8 cellular contexts compared by ENCODE assay signal in genomic region chr6:112252571-112253504, GRCh38. TPM values are rescaled to one million over a fixed set of nuclear protein-coding genes. Genes with fewer than 3 reads are reported as not detected.
A peak's percentile ranks its signal among the peaks of the same experiment; 100 is the strongest.
DNase-seq lines count a peak whose midpoint lies in the region; ATAC-seq and TF ChIP-seq lines count a peak whose summit lies in the region.

No MANE protein-coding gene starts in this region.

- no peaks in the 10 kb centered on the region for H3K9me3 ChIP-seq in trophoblast cell (ENCODE audit: insufficient read depth, low read depth, low read length)

- no peak overlapping the region for H3K18ac ChIP-seq in trophoblast cell (ENCODE audit: low read length)

- no peak overlapping the region for H3K14ac ChIP-seq in trophoblast cell (ENCODE audit: low read length)

- H3K4me3 ChIP-seq in foreskin fibroblast (ENCODE audit: low read depth in 1 of 2, low read length in 2 of 2) (peak overlapping the region; percentile 67 to 95), trophoblast cell (ENCODE audit: low read depth, low read length) (no peak overlapping the region)

- H3K4me2 ChIP-seq in trophoblast cell (ENCODE audit: low read length) = peak overlapping the region; percentile 88

- no peaks in the 10 kb centered on the region for H3K79me2 ChIP-seq in trophoblast cell (ENCODE audit: control insufficient read depth, insufficient read depth, low read length, poor library complexity)

- H3K23ac ChIP-seq in trophoblast cell (ENCODE audit: low read length) = no peak overlapping the region

- H4K12ac ChIP-seq in trophoblast cell (ENCODE audit: low read depth, low read length) = no peak overlapping the region

- H2BK12ac ChIP-seq in trophoblast cell (ENCODE audit: low read length) = no peak overlapping the region

- H2AFZ ChIP-seq in trophoblast cell (ENCODE audit: insufficient read depth, low read length, poor library complexity) = no peak overlapping the region

- H3K79me1 ChIP-seq in trophoblast cell (ENCODE audit: low read length) = no peaks in the 10 kb centered on the region

- no peak overlapping the region for H4K91ac ChIP-seq in trophoblast cell (ENCODE audit: low read depth, low read length)

- H3K4ac ChIP-seq in trophoblast cell (ENCODE audit: low read depth, low read length) = no peak overlapping the region

- peaks cover 3 to 10% of the 10 kb centered on the region in 2 experiments for H3K4me1 ChIP-seq in trophoblast cell (ENCODE audit: control insufficient read depth in 1 of 2, insufficient read depth in 2 of 2, low read length in 2 of 2)

- WGBS in trophoblast cell (ENCODE audit: extremely low coverage, insufficient coverage, insufficient read length) = no CpG with 5 or more reads among the region's 2 CpGs

- ATAC-seq in HG02970 (IDR thresholded peaks at IDR 0.05; ENCODE audit: low FRiP score, unreplicated experiment) (no peak), HG02623 (IDR thresholded peaks at IDR 0.05; ENCODE audit: unreplicated experiment) (no peak), HG03135 (IDR thresholded peaks at IDR 0.05; ENCODE audit: unreplicated experiment) (no peak)

- POLR2A ChIA-PET in RWPE1 (lab: Yijun Ruan, JAX; ENCODE audit: low non-redundant PET) = no interaction called here

- H2BK5ac ChIP-seq in trophoblast cell (ENCODE audit: low read depth, low read length, poor library complexity) = no peak overlapping the region

- CTCF ChIA-PET in RWPE1 (lab: Yijun Ruan, JAX) = no interaction called here

- H3K27ac ChIP-seq in RWPE1 = peak overlapping the region; percentile 76
- no peak overlapping the region for H3K27ac ChIP-seq in trophoblast cell (ENCODE audit: low read depth, low read length)

- TF ChIP-seq CTCF in RWPE1 (conservative IDR thresholded peaks at IDR 0.05; ENCODE audit: low read depth) (no peak), foreskin fibroblast (IDR thresholded peaks at IDR 0.05; ENCODE audit: low read depth, low read length) (no peak)

- peak; percentile 41 for DNase-seq in Daoy (ENCODE audit: low read depth)
- no peak for DNase-seq in RWPE1 (ENCODE audit: low spot score)
- DNase-seq in foreskin fibroblast = peak in 1 of 2 donors; percentile 60
- DNase-seq in trophoblast cell = no peak
- no peak for DNase-seq in activated CD4-positive, alpha-beta T cell treated with anti-CD3 and anti-CD28 coated beads for 4 hours

- no peak overlapping the region for H4K8ac ChIP-seq in trophoblast cell (ENCODE audit: low read depth, low read length)

- H3K36me3 ChIP-seq in trophoblast cell (ENCODE audit: control insufficient read depth in 1 of 2, insufficient read depth in 2 of 2, low read length in 2 of 2) = no peaks in the 10 kb centered on the region

- H3K27me3 ChIP-seq in trophoblast cell (ENCODE audit: insufficient read depth, low read length) = peaks cover 12% of the 10 kb centered on the region

- no peak overlapping the region for H3K9ac ChIP-seq in trophoblast cell (ENCODE audit: low read length)

- no peak overlapping the region for H2BK120ac ChIP-seq in trophoblast cell (ENCODE audit: insufficient read depth, low read length, poor library complexity)

- H2AK5ac ChIP-seq in trophoblast cell (ENCODE audit: low read length) = no peak overlapping the region

RNA-seq across cellular contexts. Expression of gene LAMA4, which starts 1.5 kb away (rescaled TPM):
- total RNA-seq in Daoy (2014; rRNA removed; shearing (Covaris generic)) = 66.6 and 76.5 TPM in 2 replicates
- polyA plus RNA-seq in trophoblast cell (2013) = 0.37 and 0.38 TPM in 2 replicates
